ENCODE assay signal across 1 cellular context in the genomic region with DNA sequence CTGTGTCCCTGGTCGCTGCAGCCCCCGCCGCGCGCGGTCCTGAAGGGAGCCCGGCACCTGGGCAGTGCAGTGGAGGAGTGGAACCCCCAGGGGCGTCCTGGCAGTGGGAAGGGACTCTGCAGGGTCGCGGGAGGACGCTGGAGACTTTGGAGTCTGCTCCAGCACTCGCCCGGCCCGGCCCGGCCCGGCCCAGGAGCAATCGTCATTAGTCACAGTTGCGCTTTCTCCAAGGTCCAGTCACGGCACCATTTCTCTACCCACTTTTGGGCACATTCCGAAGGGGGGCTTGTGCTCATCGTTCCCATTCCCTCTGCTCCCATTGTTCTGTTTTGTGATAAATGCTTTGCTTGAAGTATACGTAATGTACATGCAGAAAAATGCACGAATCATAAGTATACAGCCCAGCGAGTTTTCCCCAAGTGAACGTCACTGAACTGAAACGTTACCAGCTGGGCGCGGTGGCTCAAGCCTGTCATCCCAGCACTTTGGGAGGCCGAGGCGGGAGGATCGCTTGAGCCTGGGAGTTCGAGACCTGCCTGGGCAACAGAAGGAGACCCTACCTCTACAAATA.
TF ChIP-seq lines count a peak whose summit lies in the region.

No MANE protein-coding gene starts in this region.

TF ChIP-seq in HEK293, 187 proteins besides CTCF, POLR2A, EP300 and RAD21 (continued from another document):
- TF ChIP-seq, protein P1, sequence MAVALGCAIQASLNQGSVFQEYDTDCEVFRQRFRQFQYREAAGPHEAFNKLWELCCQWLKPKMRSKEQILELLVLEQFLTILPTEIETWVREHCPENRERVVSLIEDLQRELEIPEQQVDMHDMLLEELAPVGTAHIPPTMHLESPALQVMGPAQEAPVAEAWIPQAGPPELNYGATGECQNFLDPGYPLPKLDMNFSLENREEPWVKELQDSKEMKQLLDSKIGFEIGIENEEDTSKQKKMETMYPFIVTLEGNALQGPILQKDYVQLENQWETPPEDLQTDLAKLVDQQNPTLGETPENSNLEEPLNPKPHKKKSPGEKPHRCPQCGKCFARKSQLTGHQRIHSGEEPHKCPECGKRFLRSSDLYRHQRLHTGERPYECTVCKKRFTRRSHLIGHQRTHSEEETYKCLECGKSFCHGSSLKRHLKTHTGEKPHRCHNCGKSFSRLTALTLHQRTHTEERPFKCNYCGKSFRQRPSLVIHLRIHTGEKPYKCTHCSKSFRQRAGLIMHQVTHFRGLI (tag by site-specific recombination; IDR thresholded peaks at IDR 0.05): peak; percentile 37; the same call in 1 of the 2 replicates
- no peak for TF ChIP-seq ZNF341 (tag by site-specific recombination; IDR thresholded peaks at IDR 0.05; ENCODE audit: low read depth)
